In genomic region chr9:88978034-88978433, GRCh38 we compare ENCODE assay signal across 16 cellular contexts. TPM values are rescaled to one million over a fixed set of nuclear protein-coding genes. Genes with fewer than 3 reads are reported as not detected.
DNase-seq lines count a peak whose midpoint lies in the region; ATAC-seq lines count a peak whose summit lies in the region.
"Had no signal": no experiment of that assay in that cellular context is flagged by ENCODE, and none has a peak within 500 bp of the region (broad histone marks: within the 10 kb centered on the region; RNA-seq: fewer than 3 reads in every experiment).

No MANE protein-coding gene starts in this region.

- intact Hi-C loops in cardiac septum (cut with DNase I), result no loop called here
- intact Hi-C loops in left cardiac atrium (cut with DNase I), result no loop called here
- intact Hi-C loops in left ventricle myocardium superior (cut with micrococcal nuclease), result no loop called here

- no peak for ATAC-seq in left cardiac atrium
- peak; percentile 72 for ATAC-seq in left ventricle myocardium superior
- no peak for ATAC-seq in GM18867 (IDR thresholded peaks at IDR 0.05; ENCODE audit: unreplicated experiment)
- ATAC-seq: CD8-positive, alpha-beta T cell; SK-N-SH treated with all-trans-retinoic acid at 6 μM for 48 hours had no signal

- peak; percentile 7 for DNase-seq in cardiac septum (ENCODE audit: low spot score)
- DNase-seq in left cardiac atrium, result no peak
- DNase-seq in M059J (ENCODE audit: low read depth), result peak; percentile 46
- DNase-seq in left ventricle myocardium superior, result no peak
- DNase-seq in activated CD4-positive, alpha-beta T cell treated with anti-CD3 and anti-CD28 coated beads for 48 hours, result no peak
- no peak for DNase-seq in NCI-H2196 (lab: John Stamatoyannopoulos, UW; ENCODE audit: unreplicated experiment)
- DNase-seq: CD8-positive, alpha-beta T cell; DMS79; NCI-H1417; NCI-H187; NCI-H345; NCI-H524 treated with DMSO at 0.1 percent for 48 hours; NK-92 treated with Interleukin-12 subunit alpha and Interleukin-12 subunit beta, amount 100 ng/mL, for 24 hours; SIG-M5 had no signal

RNA-seq across cellular contexts. Expression of gene S1PR3, which starts 13.2 kb away (rescaled TPM):
- 9.9 TPM for total RNA-seq in cardiac septum
- 10 to 100 TPM; 24.4 to 25.3 TPM for total RNA-seq in left cardiac atrium
- 10.1 and 20.5 TPM in 2 replicates for total RNA-seq in M059J (2014; rRNA removed; shearing (Covaris generic))
- total RNA-seq in left ventricle myocardium superior, result 19.8 TPM

Comparison
In these comparisons a context has a peak if more than half of its experiments do, and no peak if none do; other contexts are left out.
1. DNase-seq: peak in cardiac septum (single experiment) and M059J (single experiment); none in left cardiac atrium (single experiment), left ventricle myocardium superior (single experiment), activated CD4-positive, alpha-beta T cell treated with anti-CD3 and anti-CD28 coated beads for 48 hours (single experiment) and NCI-H2196 (single experiment).